In genomic region chr16:75701361-75701760, GRCh38 we compare ENCODE assay signal across 8 cellular contexts. TPM values are rescaled to one million over a fixed set of nuclear protein-coding genes. Genes with fewer than 3 reads are reported as not detected.
"Had no signal": no experiment of that assay in that cellular context is flagged by ENCODE, and none has a peak within 500 bp of the region (broad histone marks: within the 10 kb centered on the region; RNA-seq: fewer than 3 reads in every experiment).

Gene DUXB (minus strand): TSS chr16:75701461. CDS start chr16:75701418, 43 bp downstream.

- H3K9me3 Mint-ChIP-seq: HFFc6 had no signal

- H3K4me1 ChIP-seq: HAP-1 had no signal

- H3K27ac Mint-ChIP-seq: HFFc6 had no signal

- H3K9me3 ChIP-seq: HAP-1 had no signal

- H3K4me3 ChIP-seq: GM23248, HAP-1 had no signal

- H3K27ac ChIP-seq: GM23248 had no signal

- H3K9ac ChIP-seq: GM23248 had no signal

- DNase-seq: GM23248, GOT3, H7, HFFc6, IMR-90 had no signal

- H2AFZ ChIP-seq: GM23248 had no signal

- H3K36me3 ChIP-seq: HAP-1 had no signal

- H3K4me3 Mint-ChIP-seq: HFFc6 had no signal

RNA-seq across cellular contexts. Expression of gene DUXB, which starts in this region (rescaled TPM):
- total RNA-seq: GM23248, H4, H7, HFFc6, HT-29, IMR-90 had no signal
- polyA plus RNA-seq: GM23248, IMR-90 had no signal
